1 cellular context compared by ENCODE assay signal in the genomic region with DNA sequence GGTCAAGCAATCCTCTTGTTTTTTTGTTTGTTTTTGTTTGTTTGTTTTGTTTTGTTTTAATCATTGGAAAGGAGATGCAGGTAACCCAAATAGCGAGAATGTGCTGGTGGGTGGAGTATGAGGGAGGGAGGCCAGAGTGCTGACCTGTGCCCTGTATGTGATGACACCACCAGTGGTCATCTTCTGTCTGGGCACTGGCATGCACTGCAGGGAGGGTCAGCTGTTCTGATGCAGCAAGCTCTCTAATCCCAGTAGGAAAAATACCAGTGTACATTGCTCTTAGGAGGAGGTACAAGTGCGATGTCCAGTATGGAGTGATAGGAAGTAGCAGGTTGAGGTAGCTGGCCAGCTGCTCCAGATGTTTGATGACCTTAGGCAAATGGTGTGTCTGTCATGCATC.
TF ChIP-seq lines count a peak whose summit lies in the region.

No MANE protein-coding gene starts in this region.

TF ChIP-seq in HepG2, 621 proteins besides CTCF, POLR2A, EP300 and RAD21 (continued from another document):
- TF ChIP-seq, protein P1, sequence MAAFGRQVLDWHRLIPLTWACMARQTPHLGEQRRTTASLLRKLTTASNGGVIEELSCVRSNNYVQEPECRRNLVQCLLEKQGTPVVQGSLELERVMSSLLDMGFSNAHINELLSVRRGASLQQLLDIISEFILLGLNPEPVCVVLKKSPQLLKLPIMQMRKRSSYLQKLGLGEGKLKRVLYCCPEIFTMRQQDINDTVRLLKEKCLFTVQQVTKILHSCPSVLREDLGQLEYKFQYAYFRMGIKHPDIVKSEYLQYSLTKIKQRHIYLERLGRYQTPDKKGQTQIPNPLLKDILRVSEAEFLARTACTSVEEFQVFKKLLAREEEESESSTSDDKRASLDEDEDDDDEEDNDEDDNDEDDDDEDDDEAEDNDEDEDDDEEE (CRISPR knock-in tag; IDR thresholded peaks at IDR 0.05), result no peak
- TF ChIP-seq, protein P2, sequence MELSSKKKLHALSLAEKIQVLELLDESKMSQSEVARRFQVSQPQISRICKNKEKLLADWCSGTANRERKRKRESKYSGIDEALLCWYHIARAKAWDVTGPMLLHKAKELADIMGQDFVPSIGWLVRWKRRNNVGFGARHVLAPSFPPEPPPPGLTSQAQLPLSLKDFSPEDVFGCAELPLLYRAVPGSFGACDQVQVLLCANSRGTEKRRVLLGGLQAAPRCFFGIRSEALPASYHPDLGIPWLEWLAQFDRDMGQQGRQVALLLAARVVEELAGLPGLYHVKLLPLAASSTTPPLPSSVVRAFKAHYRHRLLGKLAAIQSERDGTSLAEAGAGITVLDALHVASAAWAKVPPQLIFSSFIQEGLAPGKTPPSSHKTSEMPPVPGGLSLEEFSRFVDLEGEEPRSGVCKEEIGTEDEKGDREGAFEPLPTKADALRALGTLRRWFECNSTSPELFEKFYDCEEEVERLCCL (CRISPR knock-in tag; IDR thresholded peaks at IDR 0.05; ENCODE audit: borderline replicate concordance), result no peak
TF ChIP-seq in HepG2: peak in this region for 0.
